In genomic region chr22:42915980-42916765, GRCh38 we compare ENCODE assay signal across 1 cellular context.
TF ChIP-seq lines count a peak whose summit lies in the region.

No MANE protein-coding gene starts in this region.

TF ChIP-seq in HepG2, 621 proteins besides CTCF, POLR2A, EP300 and RAD21 (continued from another document):
- TF ChIP-seq PATZ1 (CRISPR knock-in tag; IDR thresholded peaks at IDR 0.05) (peak; percentile 52), XRCC5 (optimal IDR thresholded peaks at IDR 0.05; ENCODE audit: low read length) (peak; percentile 18), FOXK2 (IDR thresholded peaks at IDR 0.05) (no peak), ZNF580 (CRISPR knock-in tag; IDR thresholded peaks at IDR 0.05; ENCODE audit: borderline replicate concordance, low read depth) (no peak), ZMYM3 (CRISPR knock-in tag; IDR thresholded peaks at IDR 0.05) (no peak; the same call in 1 of the 2 replicates), GATAD2A (CRISPR knock-in tag; IDR thresholded peaks at IDR 0.05) (0 out of 2 replicates have a peak, but pooled peaks have one; percentile 16), HOXA3 (CRISPR knock-in tag; IDR thresholded peaks at IDR 0.05) (peak; percentile 26; the same call in 1 of the 2 replicates), KDM5B (CRISPR knock-in tag; IDR thresholded peaks at IDR 0.05; ENCODE audit: borderline replicate concordance) (peak; percentile 48; the same call in 1 of the 2 replicates), TFDP2 (CRISPR knock-in tag; IDR thresholded peaks at IDR 0.05) (0 out of 2 replicates have a peak, but pooled peaks have one; percentile 21), TFDP1 (CRISPR knock-in tag; IDR thresholded peaks at IDR 0.05; ENCODE audit: borderline replicate concordance) (peak; percentile 46; the same call in 1 of the 2 replicates), NFIB (CRISPR knock-in tag; IDR thresholded peaks at IDR 0.05; ENCODE audit: borderline replicate concordance) (no peak), MXD3 (CRISPR knock-in tag; IDR thresholded peaks at IDR 0.05) (no peak), HINFP (CRISPR knock-in tag; IDR thresholded peaks at IDR 0.05; ENCODE audit: low read depth) (no peak), ERF (CRISPR knock-in tag; IDR thresholded peaks at IDR 0.05) (no peak), ZNF263 (CRISPR knock-in tag; IDR thresholded peaks at IDR 0.05) (peak; percentile 62), HDAC2 (CRISPR knock-in tag; IDR thresholded peaks at IDR 0.05) (0 out of 2 replicates have a peak, but pooled peaks have one; percentile 38), IKZF1 (IDR thresholded peaks at IDR 0.05) (no peak), TOE1 (CRISPR knock-in tag; IDR thresholded peaks at IDR 0.05) (no peak), ZNF552 (CRISPR knock-in tag; IDR thresholded peaks at IDR 0.05; ENCODE audit: borderline replicate concordance) (no peak), UBTF (CRISPR knock-in tag; IDR thresholded peaks at IDR 0.05) (peak; percentile 38; the same call in 1 of the 2 replicates), PITX1 (CRISPR knock-in tag; IDR thresholded peaks at IDR 0.05) (peak; percentile 33; the same call in 1 of the 2 replicates), ARID4A (CRISPR knock-in tag; IDR thresholded peaks at IDR 0.05; ENCODE audit: borderline replicate concordance) (peak; percentile 40; the same call in 1 of the 2 replicates), ZBTB26 (CRISPR knock-in tag; IDR thresholded peaks at IDR 0.05; ENCODE audit: borderline replicate concordance) (no peak)
